ENCODE assay signal across 11 cellular contexts in the genomic region with DNA sequence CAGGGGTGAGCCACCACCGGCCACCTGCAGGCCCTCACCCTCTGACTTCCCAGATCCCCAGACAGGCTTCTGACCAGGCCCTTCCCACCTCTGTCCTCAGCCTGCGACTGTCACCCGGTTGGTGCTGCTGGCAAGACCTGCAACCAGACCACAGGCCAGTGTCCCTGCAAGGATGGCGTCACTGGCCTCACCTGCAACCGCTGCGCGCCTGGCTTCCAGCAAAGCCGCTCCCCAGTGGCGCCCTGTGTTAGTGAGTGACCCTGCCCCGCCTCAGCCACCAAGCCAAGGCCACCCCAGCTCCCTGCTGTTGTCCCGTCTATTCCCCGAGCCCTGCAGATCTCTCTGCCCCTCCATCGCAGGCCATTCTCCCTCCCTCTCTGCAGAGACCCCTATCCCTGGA. TPM values are rescaled to one million over a fixed set of nuclear protein-coding genes. Genes with fewer than 3 reads are reported as not detected.
DNase-seq lines count a peak whose midpoint lies in the region; ATAC-seq, FAIRE-seq and TF ChIP-seq lines count a peak whose summit lies in the region.
"Had no signal": no experiment of that assay in that cellular context is flagged by ENCODE, and none has a peak within 500 bp of the region (broad histone marks: within the 10 kb centered on the region; RNA-seq: fewer than 3 reads in every experiment).

No MANE protein-coding gene starts in this region.

- no peak overlapping the region for H3K14ac ChIP-seq in trophoblast cell (ENCODE audit: low read length)

- H3K9me3 ChIP-seq in K562 (replicated peaks; ENCODE audit: control insufficient read depth, insufficient read depth, low read depth, low read length) (no peaks in the 10 kb centered on the region), trophoblast cell (ENCODE audit: insufficient read depth, low read depth, low read length) (peaks cover 7% of the 10 kb centered on the region)

- H3K27me3 ChIP-seq in K562 (ENCODE audit: control insufficient read depth in 2 of 2, insufficient read depth in 2 of 2, low read length in 2 of 2) (no peaks in the 10 kb centered on the region), trophoblast cell (ENCODE audit: insufficient read depth, low read length) (peaks cover 56% of the 10 kb centered on the region)

- H4K12ac ChIP-seq in trophoblast cell (ENCODE audit: low read depth, low read length): no peak overlapping the region

- H3K36me3 ChIP-seq in K562 (ENCODE audit: control insufficient read depth, insufficient read depth, low read length) (no peaks in the 10 kb centered on the region; the same call in 2 of the 3 replicates), trophoblast cell (ENCODE audit: control insufficient read depth in 1 of 2, insufficient read depth in 2 of 2, low read length in 2 of 2) (no peaks in the 10 kb centered on the region)

- H3K9me1 ChIP-seq in K562 (ENCODE audit: control insufficient read depth, insufficient read depth, low read length): no peaks in the 10 kb centered on the region

- FAIRE-seq in K562 (lab: Jason Lieb, UNC) (no peak), GM12892 (lab: Jason Lieb, UNC) (no peak)

- ATAC-seq in K562 (no peak), HG03354 (IDR thresholded peaks at IDR 0.05; ENCODE audit: poor library complexity, severe bottlenecking, unreplicated experiment) (no peak)

- peaks cover 38% of the 10 kb centered on the region for H3K27me3 Mint-ChIP-seq in activated CD4-positive, alpha-beta T cell treated with anti-CD3 and anti-CD28 coated beads, Interleukin-2, amount 10 ng/mL, durations not matched to agents 7 days and 5 days

- no peak for DNase-seq in activated CD4-positive, alpha-beta T cell treated with anti-CD3 and anti-CD28 coated beads, Interleukin-2, amount 10 ng/mL, durations not matched to agents 7 days and 5 days
- no peak for DNase-seq in activated CD4-positive, alpha-beta T cell treated with anti-CD3 and anti-CD28 coated beads, Interleukin-2, amount 50 U/mL, for 48 hours
- DNase-seq in NB4 (ENCODE audit: low read depth): peak; percentile 31
- DNase-seq in K562 (ENCODE audit: extremely low read depth in 1 of 4, low spot score in 3 of 4): no peak
- no peak for DNase-seq in trophoblast cell
- no peak for DNase-seq in GM12892 (ENCODE audit: insufficient read length)
- DNase-seq in HK-2 (ENCODE audit: unreplicated experiment): no peak
- DNase-seq: NCI-H1092, NCI-H526 treated with DMSO at 0.1 percent for 48 hours had no signal

- H3K9me3 Mint-ChIP-seq in activated CD4-positive, alpha-beta T cell treated with anti-CD3 and anti-CD28 coated beads, Interleukin-2, amount 10 ng/mL, durations not matched to agents 7 days and 5 days: no peaks in the 10 kb centered on the region

- TF ChIP-seq EP300 in K562 (IDR thresholded peaks at IDR 0.05; ENCODE audit: low read length): no peak

- TF ChIP-seq POLR2A in NB4 (IDR thresholded peaks at IDR 0.05; ENCODE audit: extremely low read depth, insufficient read length): no peak
- TF ChIP-seq POLR2A in K562 (conservative IDR thresholded peaks at IDR 0.05): no peak
- TF ChIP-seq POLR2A in GM12892 (IDR thresholded peaks at IDR 0.05; ENCODE audit: low read depth, low read length): no peak

- WGBS in K562 (ENCODE audit: insufficient coverage, low coverage, missing lambda C conversion rate): 88% methylated on average over 7 of the region's 13 CpGs
- WGBS in trophoblast cell (ENCODE audit: extremely low coverage, insufficient coverage, insufficient read length): no CpG with 5 or more reads among the region's 13 CpGs

- no peak overlapping the region for H3K4ac ChIP-seq in trophoblast cell (ENCODE audit: low read depth, low read length)

- H3K36me3 Mint-ChIP-seq in activated CD4-positive, alpha-beta T cell treated with anti-CD3 and anti-CD28 coated beads, Interleukin-2, amount 10 ng/mL, durations not matched to agents 7 days and 5 days (ENCODE audit: low read depth): no peaks in the 10 kb centered on the region

- TF ChIP-seq CTCF in NB4 (IDR thresholded peaks at IDR 0.05; ENCODE audit: low read depth, low read length) (no peak), K562 (IDR thresholded peaks at IDR 0.05 in 2 of 3, conservative IDR thresholded peaks at IDR 0.05 in 1 of 3; ENCODE audit: insufficient read depth in 2 of 3, low read depth in 1 of 3, low read length in 3 of 3) (no peak)

- no peak overlapping the region for H2BK120ac ChIP-seq in trophoblast cell (ENCODE audit: insufficient read depth, low read length, poor library complexity)

- peaks cover 24 to 93% of the 10 kb centered on the region in 2 experiments for H3K4me1 ChIP-seq in K562 (replicated peaks in 1 of 2; ENCODE audit: control insufficient read depth in 2 of 2, insufficient read depth in 2 of 2, low read length in 2 of 2)
- H3K4me1 ChIP-seq in trophoblast cell (ENCODE audit: control insufficient read depth in 1 of 2, insufficient read depth in 2 of 2, low read length in 2 of 2): peaks cover 29 to 34% of the 10 kb centered on the region in 2 experiments

- H2BK12ac ChIP-seq in trophoblast cell (ENCODE audit: low read length): no peak overlapping the region

- peak overlapping the region; percentile 59 for H3K4me3 Mint-ChIP-seq in activated CD4-positive, alpha-beta T cell treated with anti-CD3 and anti-CD28 coated beads, Interleukin-2, amount 10 ng/mL, durations not matched to agents 7 days and 5 days

- H4K91ac ChIP-seq in trophoblast cell (ENCODE audit: low read depth, low read length): no peak overlapping the region

- no peak overlapping the region for H3K23ac ChIP-seq in trophoblast cell (ENCODE audit: low read length)

- CTCF ChIA-PET in activated CD4-positive, alpha-beta T cell treated with anti-CD3 and anti-CD28 coated beads, Interleukin-2, amount 10 ng/mL, durations not matched to agents 7 days and 5 days (lab: Charles Lee): interaction anchor here (0.9 to 1.3 kb wide), 2 partner anchors 12 to 16 kb away, joined by 3 read pairs; no protein-coding TSS in a partner anchor
- CTCF ChIA-PET in K562 (lab: Yijun Ruan, JAX; ENCODE audit: low intra/inter-chr PET ratio): no interaction called here

- H3K4me3 ChIP-seq in NB4 (ENCODE audit: low read depth, low read length): peak overlapping the region; percentile 44
- H3K4me3 ChIP-seq in K562: no peak overlapping the region
- H3K4me3 ChIP-seq in trophoblast cell (ENCODE audit: low read depth, low read length): peak overlapping the region; percentile 24

- H4K20me1 ChIP-seq in K562 (replicated peaks; ENCODE audit: control insufficient read depth, insufficient read depth, low read length): peaks cover 3% of the 10 kb centered on the region; the same call in 1 of the 2 replicates

- peaks cover 37% of the 10 kb centered on the region for H3K79me2 ChIP-seq in K562 (ENCODE audit: control insufficient read depth, insufficient read depth, low read length)
- peaks cover 7% of the 10 kb centered on the region for H3K79me2 ChIP-seq in trophoblast cell (ENCODE audit: control insufficient read depth, insufficient read depth, low read length, poor library complexity)

- H3K18ac ChIP-seq in trophoblast cell (ENCODE audit: low read length): no peak overlapping the region

- in situ Hi-C loops in K562 (cut with MboI): no loop called here

- no peak overlapping the region for H4K8ac ChIP-seq in trophoblast cell (ENCODE audit: low read depth, low read length)

- H3K27ac ChIP-seq in K562 (ENCODE audit: extremely low read depth, low read depth, low read length) (no peak overlapping the region), trophoblast cell (ENCODE audit: low read depth, low read length) (no peak overlapping the region)

- peaks cover 6% of the 10 kb centered on the region for H3K79me1 ChIP-seq in trophoblast cell (ENCODE audit: low read length)

- H2AFZ ChIP-seq in K562 (ENCODE audit: low read depth, low read length) (no peak overlapping the region), trophoblast cell (ENCODE audit: insufficient read depth, low read length, poor library complexity) (no peak overlapping the region)

- H3K4me1 Mint-ChIP-seq in activated CD4-positive, alpha-beta T cell treated with anti-CD3 and anti-CD28 coated beads, Interleukin-2, amount 10 ng/mL, durations not matched to agents 7 days and 5 days: peaks cover 15% of the 10 kb centered on the region

- BruUV-seq in K562 (replicated peaks; lab: Mats Ljungman, UMichigan): TSS peak; percentile 37

- no peak overlapping the region for H2BK5ac ChIP-seq in trophoblast cell (ENCODE audit: low read depth, low read length, poor library complexity)

- POLR2A ChIA-PET in activated CD4-positive, alpha-beta T cell treated with anti-CD3 and anti-CD28 coated beads, Interleukin-2, amount 10 ng/mL, durations not matched to agents 7 days and 5 days (lab: Charles Lee): no interaction called here
- POLR2A ChIA-PET in K562 (lab: Yijun Ruan, JAX): interaction anchor here (1.0 to 1.4 kb wide), 2 partner anchors 13 to 29 kb away, joined by 3 read pairs; no protein-coding TSS in a partner anchor

- intact Hi-C loops in K562 (cut with micrococcal nuclease): no loop called here

- H2AK5ac ChIP-seq in trophoblast cell (ENCODE audit: low read length): no peak overlapping the region

- no peak for TF ChIP-seq RAD21 in K562 (CRISPR knock-in tag; conservative IDR thresholded peaks at IDR 0.05 in 1 of 2, IDR thresholded peaks at IDR 0.05 in 1 of 2)

- H3K27ac Mint-ChIP-seq in activated CD4-positive, alpha-beta T cell treated with anti-CD3 and anti-CD28 coated beads, Interleukin-2, amount 10 ng/mL, durations not matched to agents 7 days and 5 days: no peak overlapping the region

- H3K4me2 ChIP-seq in K562 (ENCODE audit: insufficient read depth, low read length) (no peak overlapping the region), trophoblast cell (ENCODE audit: low read length) (no peak overlapping the region)

- H3K9ac ChIP-seq in K562 (ENCODE audit: insufficient read depth in 1 of 2, low read depth in 2 of 2, low read length in 2 of 2): peak overlapping the region in 1 of 2 experiments; percentile 98; a peak in 2 of 4 replicates
- no peak overlapping the region for H3K9ac ChIP-seq in trophoblast cell (ENCODE audit: low read length)

RNA-seq across cellular contexts. Expression of gene NTN3, which starts 1.8 kb away (rescaled TPM):
- total RNA-seq in activated CD4-positive, alpha-beta T cell treated with anti-CD3 and anti-CD28 coated beads, Interleukin-2, amount 10 ng/mL, durations not matched to agents 7 days and 5 days: not detected
- 0.42 TPM in 1 of 2 replicates, not detected in the other for total RNA-seq in K562 (2011; cell fraction: chromatin; rRNA removed; ENCODE audit: low replicate concordance)
- 0.13 and 0.17 TPM in 2 replicates for total RNA-seq in K562 (2011; cell fraction: nucleolus; rRNA removed)
- total RNA-seq in K562 (2011; cell fraction: nucleoplasm; rRNA removed): not detected in 2 replicates
- total RNA-seq in K562 (2014; rRNA removed): not detected in 2 replicates
- not detected in 2 replicates for total RNA-seq in K562 (2014; rRNA removed; fragmentation: Illumina TruSeq; extraction: Trizol)
- not detected in 2 replicates for total RNA-seq in K562 (2015; rRNA removed; fragmentation: Illumina TruSeq; extraction: Trizol)
- not detected in 2 replicates for total RNA-seq in K562 (2021)
- polyA plus RNA-seq in K562 (2011; rRNA removed): not detected in 2 replicates
- polyA plus RNA-seq in K562 (2011; cell fraction: cytosol; rRNA removed): not detected in 2 replicates
- not detected in 2 replicates for polyA plus RNA-seq in K562 (2011; cell fraction: nucleus; rRNA removed)
- polyA plus RNA-seq in K562 (2012): 0.07 and 0.08 TPM in 2 replicates
- polyA plus RNA-seq in K562 (2014; fragmentation: Illumina TruSeq; extraction: Trizol): not detected in 2 replicates
- polyA plus RNA-seq in K562 (2014; fragmentation: Nextera tagmentation; extraction: Ambion mirVana): not detected
- polyA plus RNA-seq in K562 (2014; rRNA removed): not detected in 2 replicates
- not detected in 2 replicates for polyA minus RNA-seq in K562 (2011; rRNA and poly(A)+ RNA removed)
- polyA minus RNA-seq in K562 (2011; cell fraction: cytosol; rRNA and poly(A)+ RNA removed): not detected in 2 replicates
- polyA minus RNA-seq in K562 (2011; cell fraction: nucleus; rRNA and poly(A)+ RNA removed): not detected in 2 replicates
- 0.03 and 0.04 TPM in 2 replicates for polyA plus RNA-seq in trophoblast cell (2013)
- polyA plus RNA-seq in GM12892 (2012; ENCODE audit: missing spikeins): not detected
- total RNA-seq: myocyte had no signal

RNA-seq across cellular contexts. Expression of gene TBC1D24, which starts 2.0 kb away (rescaled TPM):
- total RNA-seq in activated CD4-positive, alpha-beta T cell treated with anti-CD3 and anti-CD28 coated beads, Interleukin-2, amount 10 ng/mL, durations not matched to agents 7 days and 5 days: 1 to 10 TPM; 8.1 TPM
- total RNA-seq in K562 (2011; cell fraction: chromatin; rRNA removed; ENCODE audit: low replicate concordance): 29.2 and 69.3 TPM in 2 replicates
- total RNA-seq in K562 (2011; cell fraction: nucleolus; rRNA removed): 36.9 and 38.2 TPM in 2 replicates
- total RNA-seq in K562 (2011; cell fraction: nucleoplasm; rRNA removed): 27.0 and 36.9 TPM in 2 replicates
- total RNA-seq in K562 (2014; rRNA removed): 7.2 and 13.4 TPM in 2 replicates
- total RNA-seq in K562 (2014; rRNA removed; fragmentation: Illumina TruSeq; extraction: Trizol): 4.2 and 4.9 TPM in 2 replicates
- total RNA-seq in K562 (2015; rRNA removed; fragmentation: Illumina TruSeq; extraction: Trizol): 9.1 and 11.2 TPM in 2 replicates
- total RNA-seq in K562 (2021): 22.6 and 24.3 TPM in 2 replicates
- polyA plus RNA-seq in K562 (2011; rRNA removed): 5.7 and 9.4 TPM in 2 replicates
- 7.1 and 12.3 TPM in 2 replicates for polyA plus RNA-seq in K562 (2011; cell fraction: cytosol; rRNA removed)
- 22.9 and 34.2 TPM in 2 replicates for polyA plus RNA-seq in K562 (2011; cell fraction: nucleus; rRNA removed)
- 8.5 and 9.1 TPM in 2 replicates for polyA plus RNA-seq in K562 (2012)
- 7.2 and 9.4 TPM in 2 replicates for polyA plus RNA-seq in K562 (2014; fragmentation: Illumina TruSeq; extraction: Trizol)
- polyA plus RNA-seq in K562 (2014; fragmentation: Nextera tagmentation; extraction: Ambion mirVana): 1 to 10 TPM; 1.7 to 4.2 TPM
- 8.3 and 9.3 TPM in 2 replicates for polyA plus RNA-seq in K562 (2014; rRNA removed)
- polyA minus RNA-seq in K562 (2011; rRNA and poly(A)+ RNA removed): 6.5 and 9.7 TPM in 2 replicates
- polyA minus RNA-seq in K562 (2011; cell fraction: cytosol; rRNA and poly(A)+ RNA removed): 13.1 and 14.3 TPM in 2 replicates
- polyA minus RNA-seq in K562 (2011; cell fraction: nucleus; rRNA and poly(A)+ RNA removed): 12.5 and 15.3 TPM in 2 replicates
- 4.0 TPM in 2 replicates for polyA plus RNA-seq in trophoblast cell (2013)
- 2.7 TPM for polyA plus RNA-seq in GM12892 (2012; ENCODE audit: missing spikeins)

RNA-seq across cellular contexts. Expression of gene TEDC2, which starts 13.0 kb away (rescaled TPM):
- total RNA-seq in activated CD4-positive, alpha-beta T cell treated with anti-CD3 and anti-CD28 coated beads, Interleukin-2, amount 10 ng/mL, durations not matched to agents 7 days and 5 days: 10 to 100 TPM; 15.5 to 21.4 TPM
- total RNA-seq in K562 (2011; cell fraction: chromatin; rRNA removed; ENCODE audit: low replicate concordance): 28.4 and 114 TPM in 2 replicates
- 102 and 124 TPM in 2 replicates for total RNA-seq in K562 (2011; cell fraction: nucleolus; rRNA removed)
- 40.8 and 51.4 TPM in 2 replicates for total RNA-seq in K562 (2011; cell fraction: nucleoplasm; rRNA removed)
- total RNA-seq in K562 (2014; rRNA removed): 50.2 and 66.0 TPM in 2 replicates
- 6.4 and 11.6 TPM in 2 replicates for total RNA-seq in K562 (2014; rRNA removed; fragmentation: Illumina TruSeq; extraction: Trizol)
- 25.8 and 28.4 TPM in 2 replicates for total RNA-seq in K562 (2015; rRNA removed; fragmentation: Illumina TruSeq; extraction: Trizol)
- total RNA-seq in K562 (2021): 43.0 and 46.1 TPM in 2 replicates
- polyA plus RNA-seq in K562 (2011; rRNA removed): 11.5 and 19.7 TPM in 2 replicates
- polyA plus RNA-seq in K562 (2011; cell fraction: cytosol; rRNA removed): 12.4 and 30.6 TPM in 2 replicates
- polyA plus RNA-seq in K562 (2011; cell fraction: nucleus; rRNA removed): 115 and 152 TPM in 2 replicates
- 25.5 and 36.0 TPM in 2 replicates for polyA plus RNA-seq in K562 (2012)
- polyA plus RNA-seq in K562 (2014; fragmentation: Illumina TruSeq; extraction: Trizol): 17.6 and 21.1 TPM in 2 replicates
- polyA plus RNA-seq in K562 (2014; fragmentation: Nextera tagmentation; extraction: Ambion mirVana): 1 to 10 TPM in 1 of 2 experiments, under 1 TPM in 1; 0.75 to 2.2 TPM
- 46.1 and 57.0 TPM in 2 replicates for polyA plus RNA-seq in K562 (2014; rRNA removed)
- 3.6 and 6.3 TPM in 2 replicates for polyA minus RNA-seq in K562 (2011; rRNA and poly(A)+ RNA removed)
- polyA minus RNA-seq in K562 (2011; cell fraction: cytosol; rRNA and poly(A)+ RNA removed): 5.9 and 8.8 TPM in 2 replicates
- 44.7 and 53.2 TPM in 2 replicates for polyA minus RNA-seq in K562 (2011; cell fraction: nucleus; rRNA and poly(A)+ RNA removed)
- 9.0 and 9.9 TPM in 2 replicates for polyA plus RNA-seq in trophoblast cell (2013)
- polyA plus RNA-seq in GM12892 (2012; ENCODE audit: missing spikeins): 8.4 TPM

RNA-seq across cellular contexts. Expression of gene ATP6V0C, which starts 40.9 kb away (rescaled TPM):
- 100 to 1,000 TPM; 103 to 111 TPM for total RNA-seq in activated CD4-positive, alpha-beta T cell treated with anti-CD3 and anti-CD28 coated beads, Interleukin-2, amount 10 ng/mL, durations not matched to agents 7 days and 5 days
- total RNA-seq in K562 (2011; cell fraction: chromatin; rRNA removed; ENCODE audit: low replicate concordance): 30.3 and 91.0 TPM in 2 replicates
- 132 and 138 TPM in 2 replicates for total RNA-seq in K562 (2011; cell fraction: nucleolus; rRNA removed)
- 102 and 104 TPM in 2 replicates for total RNA-seq in K562 (2011; cell fraction: nucleoplasm; rRNA removed)
- total RNA-seq in K562 (2014; rRNA removed) (28.4 and 48.6 TPM in 2 replicates), K562 (2014; rRNA removed; fragmentation: Illumina TruSeq; extraction: Trizol) (10.2 and 10.8 TPM in 2 replicates), K562 (2015; rRNA removed; fragmentation: Illumina TruSeq; extraction: Trizol) (22.7 and 24.3 TPM in 2 replicates), K562 (2021) (213 and 228 TPM in 2 replicates)
- polyA plus RNA-seq in K562 (2011; rRNA removed) (7.1 and 14.1 TPM in 2 replicates), K562 (2014; fragmentation: Illumina TruSeq; extraction: Trizol) (44.5 and 83.3 TPM in 2 replicates), K562 (2014; fragmentation: Nextera tagmentation; extraction: Ambion mirVana) (1 to 10 TPM; 2.9 to 5.2 TPM), K562 (2014; rRNA removed) (63.0 and 66.3 TPM in 2 replicates)
- 28.4 and 49.5 TPM in 2 replicates for polyA plus RNA-seq in K562 (2011; cell fraction: cytosol; rRNA removed)
- 18.4 and 28.6 TPM in 2 replicates for polyA plus RNA-seq in K562 (2011; cell fraction: nucleus; rRNA removed)
- polyA plus RNA-seq in K562 (2012): 228 and 237 TPM in 2 replicates
- polyA minus RNA-seq in K562 (2011; rRNA and poly(A)+ RNA removed): 4.5 and 5.5 TPM in 2 replicates
- polyA minus RNA-seq in K562 (2011; cell fraction: cytosol; rRNA and poly(A)+ RNA removed): 81.8 and 143 TPM in 2 replicates
- polyA minus RNA-seq in K562 (2011; cell fraction: nucleus; rRNA and poly(A)+ RNA removed): 8.2 and 10.8 TPM in 2 replicates
- polyA plus RNA-seq in trophoblast cell (2013): 722 and 724 TPM in 2 replicates
- 15.5 TPM for polyA plus RNA-seq in GM12892 (2012; ENCODE audit: missing spikeins)

RNA-seq across cellular contexts. Expression of gene CCNF, which starts 43.6 kb away (rescaled TPM):
- total RNA-seq in activated CD4-positive, alpha-beta T cell treated with anti-CD3 and anti-CD28 coated beads, Interleukin-2, amount 10 ng/mL, durations not matched to agents 7 days and 5 days: 100 to 1,000 TPM in 1 of 2 experiments, 10 to 100 TPM in 1; 99.3 to 101 TPM
- total RNA-seq in K562 (2011; cell fraction: chromatin; rRNA removed; ENCODE audit: low replicate concordance): 85.7 and 196 TPM in 2 replicates
- 118 and 124 TPM in 2 replicates for total RNA-seq in K562 (2011; cell fraction: nucleolus; rRNA removed)
- total RNA-seq in K562 (2011; cell fraction: nucleoplasm; rRNA removed): 119 and 147 TPM in 2 replicates
- total RNA-seq in K562 (2014; rRNA removed): 46.2 and 66.4 TPM in 2 replicates
- 26.2 and 29.5 TPM in 2 replicates for total RNA-seq in K562 (2014; rRNA removed; fragmentation: Illumina TruSeq; extraction: Trizol)
- 34.2 and 36.9 TPM in 2 replicates for total RNA-seq in K562 (2015; rRNA removed; fragmentation: Illumina TruSeq; extraction: Trizol)
- total RNA-seq in K562 (2021): 62.9 and 70.1 TPM in 2 replicates
- 18.5 and 18.8 TPM in 2 replicates for polyA plus RNA-seq in K562 (2011; rRNA removed)
- polyA plus RNA-seq in K562 (2011; cell fraction: cytosol; rRNA removed): 23.2 and 35.3 TPM in 2 replicates
- polyA plus RNA-seq in K562 (2011; cell fraction: nucleus; rRNA removed): 34.8 and 58.2 TPM in 2 replicates
- 35.0 and 35.7 TPM in 2 replicates for polyA plus RNA-seq in K562 (2012)
- polyA plus RNA-seq in K562 (2014; fragmentation: Illumina TruSeq; extraction: Trizol): 30.8 and 43.5 TPM in 2 replicates
- 1 to 10 TPM; 4.1 to 5.4 TPM for polyA plus RNA-seq in K562 (2014; fragmentation: Nextera tagmentation; extraction: Ambion mirVana)
- 24.6 and 28.5 TPM in 2 replicates for polyA plus RNA-seq in K562 (2014; rRNA removed)
- 39.0 and 67.5 TPM in 2 replicates for polyA minus RNA-seq in K562 (2011; rRNA and poly(A)+ RNA removed)
- 65.5 and 70.9 TPM in 2 replicates for polyA minus RNA-seq in K562 (2011; cell fraction: cytosol; rRNA and poly(A)+ RNA removed)
- 35.1 and 42.3 TPM in 2 replicates for polyA minus RNA-seq in K562 (2011; cell fraction: nucleus; rRNA and poly(A)+ RNA removed)
- polyA plus RNA-seq in trophoblast cell (2013): 15.0 and 15.3 TPM in 2 replicates
- polyA plus RNA-seq in GM12892 (2012; ENCODE audit: missing spikeins): 8.1 TPM
